In genomic region chr15:69265347-69265955, GRCh38 we compare ENCODE assay signal across 8 cellular contexts. TPM values are rescaled to one million over a fixed set of nuclear protein-coding genes. Genes with fewer than 3 reads are reported as not detected.
DNase-seq lines count a peak whose midpoint lies in the region; ATAC-seq and TF ChIP-seq lines count a peak whose summit lies in the region.

No MANE protein-coding gene starts in this region.

- H3K27me3 ChIP-seq in GM23248 (replicated peaks; ENCODE audit: insufficient read depth) (no peaks in the 10 kb centered on the region), uterus (no peaks in the 10 kb centered on the region)

- ATAC-seq in HG02970 (IDR thresholded peaks at IDR 0.05; ENCODE audit: low FRiP score, unreplicated experiment), result no peak

- no peaks in the 10 kb centered on the region for H4K20me1 ChIP-seq in GM23248 (ENCODE audit: insufficient read depth)

- H3K9ac ChIP-seq in GM23248, result no peak overlapping the region

- DNase-seq in AG04449 (ENCODE audit: low read depth, low spot score) (no peak), GM23248 (peak; percentile 44), RPMI8226 (peak; percentile 69), germinal center (ENCODE audit: low spot score) (peak; percentile 6), uterus (no peak), cardiac septum (ENCODE audit: low spot score) (no peak)
- no peak for DNase-seq in activated naive CD4-positive, alpha-beta T cell treated with Interleukin-2 at 50 U/mL for 16 hours

- no peaks in the 10 kb centered on the region for H3K9me2 ChIP-seq in GM23248 (ENCODE audit: insufficient read depth)

- no peak overlapping the region for H3K27ac ChIP-seq in GM23248
- H3K27ac ChIP-seq in uterus, result no peak overlapping the region

- H3K4me1 ChIP-seq in GM23248 (ENCODE audit: insufficient read depth) (no peaks in the 10 kb centered on the region), uterus (no peaks in the 10 kb centered on the region)

- CTCF ChIA-PET in AG04449 (lab: Yijun Ruan, JAX), result interaction anchor here (0.8 to 4.5 kb wide), 17 partner anchors 9 to 231 kb away, joined by 3 to 25 read pairs (median 4); no protein-coding TSS in a partner anchor

- H3K36me3 ChIP-seq in GM23248 (ENCODE audit: low read depth) (no peaks in the 10 kb centered on the region), uterus (no peaks in the 10 kb centered on the region)

- no peaks in the 10 kb centered on the region for H3F3A ChIP-seq in GM23248 (ENCODE audit: insufficient read depth)

- TF ChIP-seq CTCF in AG04449 (IDR thresholded peaks at IDR 0.05; ENCODE audit: insufficient read depth, low read length, missing control alignments), result peak; percentile 26
- peak; percentile 43 to 54 (median 46) for TF ChIP-seq CTCF in uterus (IDR thresholded peaks at IDR 0.05)

- WGBS in GM23248 (ENCODE audit: low coverage in 1 of 2, low lambda C conversion rate in 2 of 2, missing lambda C conversion rate in 2 of 2), 2 experiments, result 47 to 52% methylated on average over 5 of the region's 5 CpGs

- intact Hi-C loops in uterus (cut with DNase I; ENCODE audit: low total_unique reads), result loop anchor here (10.0 kb wide), 1 partner anchor 211 kb away; no protein-coding TSS in a partner anchor
- intact Hi-C loops in cardiac septum (cut with DNase I), result loop anchor here (2.0 to 5.0 kb wide), 2 partner anchors 103 to 207 kb away; partner anchors contain the start of gene GLCE

- H2AFZ ChIP-seq in GM23248, result no peak overlapping the region

- H3K79me2 ChIP-seq in GM23248 (ENCODE audit: insufficient read depth), result no peaks in the 10 kb centered on the region

- in situ Hi-C loops in GM23248 (cut with MboI), result no loop called here

- TF ChIP-seq POLR2A in uterus (IDR thresholded peaks at IDR 0.05), result no peak

- H3K9me3 ChIP-seq in GM23248 (ENCODE audit: low read depth) (no peaks in the 10 kb centered on the region), uterus (no peaks in the 10 kb centered on the region)

- no peak overlapping the region for H3K4me2 ChIP-seq in GM23248 (ENCODE audit: unreplicated experiment)

- H3K4me3 ChIP-seq in AG04449 (ENCODE audit: low read depth, low read length) (no peak overlapping the region), GM23248 (no peak overlapping the region), uterus (no peak overlapping the region)

- POLR2A ChIA-PET in AG04449 (lab: Yijun Ruan, JAX), result no interaction called here

RNA-seq across cellular contexts. Expression of gene PAQR5, which starts 33.3 kb away (rescaled TPM):
- 3.8 and 4.6 TPM in 2 replicates for total RNA-seq in GM23248 (2014; rRNA removed; shearing (Covaris generic))
- polyA plus RNA-seq in GM23248 (2016; fragmentation: Nextera tagmentation; extraction: Ambion mirVana), result 5.5 and 5.7 TPM in 2 replicates
- under 1 TPM in 2 of 4 donors, not detected in 2; 0.28 to 0.61 TPM for total RNA-seq in uterus
- total RNA-seq in cardiac septum, result 0.16 TPM

Comparison
In these comparisons a context has a peak if more than half of its experiments do, and no peak if none do; other contexts are left out.
1. DNase-seq: peak in GM23248 (single experiment), RPMI8226 (single experiment) and germinal center (single experiment); none in AG04449 (single experiment), uterus (0 of 2), activated naive CD4-positive, alpha-beta T cell treated with Interleukin-2 at 50 U/mL for 16 hours (single experiment) and cardiac septum (single experiment).